ENCODE assay signal across 12 cellular contexts in the genomic region with DNA sequence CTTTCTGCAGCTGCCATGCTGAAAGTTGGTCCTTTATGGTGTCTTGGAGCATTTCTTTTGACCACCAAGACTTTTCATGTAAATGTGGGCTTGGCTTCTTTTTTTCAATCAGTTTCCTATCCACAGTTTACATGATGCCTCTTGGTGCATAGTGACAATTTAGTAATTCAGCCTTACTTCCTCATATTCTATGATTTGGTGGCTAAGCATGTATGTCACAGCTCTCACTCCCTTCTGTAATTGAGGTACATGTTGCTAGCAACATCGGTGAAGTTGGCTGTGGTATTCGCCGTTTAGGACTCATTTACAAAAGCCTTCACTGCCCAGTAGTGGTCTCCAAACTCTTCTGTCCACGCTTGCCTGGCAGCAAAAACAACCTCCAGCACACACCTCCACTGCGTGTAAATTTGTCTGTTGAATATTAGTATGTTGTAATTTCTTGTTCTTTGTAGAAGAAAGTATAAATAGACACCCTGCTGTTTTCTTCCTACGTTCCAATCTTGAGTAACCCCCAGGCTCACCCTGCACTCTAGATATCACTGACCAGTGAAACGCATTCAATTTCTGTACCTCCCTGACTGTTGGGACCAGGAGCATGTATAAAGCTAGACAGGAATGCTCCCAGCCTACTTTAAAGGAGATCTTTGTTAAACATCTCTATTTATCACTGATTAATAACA.
A peak's percentile ranks its signal among the peaks of the same experiment; 100 is the strongest.
DNase-seq lines count a peak whose midpoint lies in the region; ATAC-seq and TF ChIP-seq lines count a peak whose summit lies in the region.
"Had no signal": no experiment of that assay in that cellular context is flagged by ENCODE, and none has a peak within 500 bp of the region (broad histone marks: within the 10 kb centered on the region; RNA-seq: fewer than 3 reads in every experiment).

No MANE protein-coding gene starts in this region.

- no peaks in the 10 kb centered on the region for H3K9me3 Mint-ChIP-seq in activated T-cell treated with anti-CD3 and anti-CD28 coated beads, Interleukin-2, amount 50 U/mL, for 72 hours
- H3K9me3 Mint-ChIP-seq in activated T-cell treated with anti-CD3 and anti-CD28 coated beads, Interleukin-2, amount 50 U/mL, for 4 hours = no peaks in the 10 kb centered on the region
- no peaks in the 10 kb centered on the region for H3K9me3 Mint-ChIP-seq in osteocyte (ENCODE audit: unreplicated experiment)

- DNase-seq in activated T-cell treated with anti-CD3 and anti-CD28 coated beads, Interleukin-2, amount 50 U/mL, for 72 hours = no peak
- no peak for DNase-seq in activated T-cell treated with anti-CD3 and anti-CD28 coated beads, Interleukin-2, amount 50 U/mL, for 4 hours
- DNase-seq in Karpas-422 (peak; percentile 80), T-helper 17 cell (no peak), osteocyte (ENCODE audit: extremely low spot score, unreplicated experiment) (peak; percentile 7), NCI-H2107 treated with DMSO at 0.1 percent for 48 hours (lab: John Stamatoyannopoulos, UW; ENCODE audit: unreplicated experiment) (no peak), GM19238 (ENCODE audit: insufficient read length, low spot score) (no peak), tibial nerve (ENCODE audit: low spot score in 2 of 2) (no peak)
- DNase-seq: NCI-H1105, NCI-H446 had no signal

- TF ChIP-seq POLR2A in tibial nerve (IDR thresholded peaks at IDR 0.05) = no peak

- 70 to 76% methylated on average over 7 of the region's 7 CpGs for WGBS in tibial nerve, 2 donors

- no peak for TF ChIP-seq EP300 in tibial nerve (IDR thresholded peaks at IDR 0.05)

- no peak overlapping the region for H2AFZ ChIP-seq in Karpas-422 (ENCODE audit: low read length)

- TF ChIP-seq CTCF in osteocyte (IDR thresholded peaks at IDR 0.05) (no peak), tibial nerve (IDR thresholded peaks at IDR 0.05) (no peak)

- peak overlapping the region; percentile 73 for H3K4me2 ChIP-seq in Karpas-422 (ENCODE audit: low read depth, low read length, poor library complexity, severe bottlenecking)

- H3K27me3 ChIP-seq in Karpas-422 (ENCODE audit: low read length) (no peaks in the 10 kb centered on the region), tibial nerve (no peaks in the 10 kb centered on the region)
- H3K27me3 ChIP-seq: vagina had no signal

- H3K9me3 ChIP-seq in Karpas-422 (ENCODE audit: low read length) (no peaks in the 10 kb centered on the region), T-helper 17 cell (ENCODE audit: control insufficient read depth, low read length, poor library complexity, severe bottlenecking) (no peaks in the 10 kb centered on the region), tibial nerve (no peaks in the 10 kb centered on the region)
- H3K9me3 ChIP-seq: vagina had no signal

- H3K27me3 Mint-ChIP-seq in activated T-cell treated with anti-CD3 and anti-CD28 coated beads, Interleukin-2, amount 50 U/mL, for 72 hours (ENCODE audit: low read depth) = no peaks in the 10 kb centered on the region
- no peaks in the 10 kb centered on the region for H3K27me3 Mint-ChIP-seq in activated T-cell treated with anti-CD3 and anti-CD28 coated beads, Interleukin-2, amount 50 U/mL, for 4 hours (ENCODE audit: low read depth)
- no peaks in the 10 kb centered on the region for H3K27me3 Mint-ChIP-seq in T-helper 17 cell
- no peaks in the 10 kb centered on the region for H3K27me3 Mint-ChIP-seq in osteocyte (ENCODE audit: unreplicated experiment)

- no peak for ATAC-seq in activated T-cell treated with anti-CD3 and anti-CD28 coated beads, Interleukin-2, amount 50 U/mL, for 72 hours (replicated peaks in 1 of 2)
- ATAC-seq in activated T-cell treated with anti-CD3 and anti-CD28 coated beads, Interleukin-2, amount 50 U/mL, for 4 hours = no peak
- ATAC-seq in T-helper 17 cell = no peak
- ATAC-seq: HCT116 had no signal

- H3K4me1 Mint-ChIP-seq in activated T-cell treated with anti-CD3 and anti-CD28 coated beads, Interleukin-2, amount 50 U/mL, for 72 hours (ENCODE audit: low read depth) = peaks cover 94% of the 10 kb centered on the region
- peaks cover 84% of the 10 kb centered on the region for H3K4me1 Mint-ChIP-seq in activated T-cell treated with anti-CD3 and anti-CD28 coated beads, Interleukin-2, amount 50 U/mL, for 4 hours (ENCODE audit: low read depth)
- peaks cover 72% of the 10 kb centered on the region for H3K4me1 Mint-ChIP-seq in T-helper 17 cell
- peaks cover 17% of the 10 kb centered on the region for H3K4me1 Mint-ChIP-seq in osteocyte (ENCODE audit: unreplicated experiment)

- peaks cover 59% of the 10 kb centered on the region for H3K4me1 ChIP-seq in Karpas-422 (ENCODE audit: low read length)
- peaks cover 0 to 50% (median 22%) of the 10 kb centered on the region in 4 donors for H3K4me1 ChIP-seq in tibial nerve

- peaks cover 2 to 19% of the 10 kb centered on the region in 2 donors for H3K36me3 Mint-ChIP-seq in activated T-cell treated with anti-CD3 and anti-CD28 coated beads, Interleukin-2, amount 50 U/mL, for 72 hours (ENCODE audit: insufficient read depth in 2 of 2)
- H3K36me3 Mint-ChIP-seq in activated T-cell treated with anti-CD3 and anti-CD28 coated beads, Interleukin-2, amount 50 U/mL, for 4 hours (ENCODE audit: insufficient read depth) = peaks cover 15% of the 10 kb centered on the region
- H3K36me3 Mint-ChIP-seq in T-helper 17 cell (ENCODE audit: low read depth) (peaks cover 2% of the 10 kb centered on the region), osteocyte (ENCODE audit: unreplicated experiment) (peaks cover 7% of the 10 kb centered on the region)

- peaks cover 11% of the 10 kb centered on the region for H4K20me1 ChIP-seq in Karpas-422 (ENCODE audit: insufficient read depth, low read depth, low read length)

- H3K79me2 ChIP-seq in Karpas-422 (ENCODE audit: low read length) = peaks cover 98% of the 10 kb centered on the region

- peak overlapping the region; percentile 3; the same call in 1 of the 2 replicates for H3K4me3 ChIP-seq in Karpas-422 (ENCODE audit: low read length)
- no peak overlapping the region for H3K4me3 ChIP-seq in tibial nerve
- H3K4me3 ChIP-seq: vagina had no signal

- H3K4me3 Mint-ChIP-seq in activated T-cell treated with anti-CD3 and anti-CD28 coated beads, Interleukin-2, amount 50 U/mL, for 72 hours = no peak overlapping the region
- no peak overlapping the region for H3K4me3 Mint-ChIP-seq in activated T-cell treated with anti-CD3 and anti-CD28 coated beads, Interleukin-2, amount 50 U/mL, for 4 hours
- H3K4me3 Mint-ChIP-seq in T-helper 17 cell (no peak overlapping the region), osteocyte (ENCODE audit: unreplicated experiment) (no peak overlapping the region)

- H3K27ac Mint-ChIP-seq in activated T-cell treated with anti-CD3 and anti-CD28 coated beads, Interleukin-2, amount 50 U/mL, for 72 hours = peak overlapping the region; percentile 26
- H3K27ac Mint-ChIP-seq in T-helper 17 cell (peak overlapping the region; percentile 95), osteocyte (ENCODE audit: unreplicated experiment) (no peak overlapping the region)

- peak overlapping the region; percentile 82 for H3K27ac ChIP-seq in Karpas-422 (ENCODE audit: low read length)
- H3K27ac ChIP-seq in tibial nerve = peak overlapping the region in 1 of 4 donors; percentile 23
- H3K27ac ChIP-seq: vagina had no signal

- no peaks in the 10 kb centered on the region for H3K9me2 ChIP-seq in Karpas-422 (replicated peaks; ENCODE audit: insufficient read depth, low read length)

- peak overlapping the region; percentile 4; the same call in 1 of the 2 replicates for H3K9ac ChIP-seq in Karpas-422 (ENCODE audit: low read length)

- H3K36me3 ChIP-seq in Karpas-422 (ENCODE audit: insufficient read depth, low read length) (peaks cover 8% of the 10 kb centered on the region; the same call in 1 of the 2 replicates), tibial nerve (no peaks in the 10 kb centered on the region)
- H3K36me3 ChIP-seq: vagina had no signal

Comparison
In these comparisons a context has a peak if more than half of its experiments do, and no peak if none do; other contexts are left out.
1. DNase-seq: peak in Karpas-422 (single experiment) and osteocyte (single experiment); none in activated T-cell treated with anti-CD3 and anti-CD28 coated beads, Interleukin-2, amount 50 U/mL, for 72 hours (0 of 2), activated T-cell treated with anti-CD3 and anti-CD28 coated beads, Interleukin-2, amount 50 U/mL, for 4 hours (single experiment), T-helper 17 cell (0 of 3), NCI-H2107 treated with DMSO at 0.1 percent for 48 hours (single experiment), GM19238 (single experiment) and tibial nerve (0 of 2).